1 cellular context compared by ENCODE assay signal in genomic region chr2:43142921-43143438, GRCh38.
TF ChIP-seq lines count a peak whose summit lies in the region.

No MANE protein-coding gene starts in this region.

TF ChIP-seq in HepG2, 621 proteins besides CTCF, POLR2A, EP300 and RAD21 (continued from another document and continues in another):
- TF ChIP-seq SNAPC4 (CRISPR knock-in tag; IDR thresholded peaks at IDR 0.05) (no peak), ZBED4 (CRISPR knock-in tag; IDR thresholded peaks at IDR 0.05; ENCODE audit: borderline replicate concordance) (no peak), KLF12 (CRISPR knock-in tag; IDR thresholded peaks at IDR 0.05; ENCODE audit: borderline replicate concordance) (no peak), ZNF558 (CRISPR knock-in tag; IDR thresholded peaks at IDR 0.05; ENCODE audit: borderline replicate concordance) (no peak), UBTF (CRISPR knock-in tag; IDR thresholded peaks at IDR 0.05) (0 out of 2 replicates have a peak, but pooled peaks have one; percentile 27), PAF1 (CRISPR knock-in tag; IDR thresholded peaks at IDR 0.05) (no peak), THRA (CRISPR knock-in tag; IDR thresholded peaks at IDR 0.05; ENCODE audit: borderline replicate concordance) (no peak), ZNF549 (CRISPR knock-in tag; IDR thresholded peaks at IDR 0.05) (no peak), KLF16 (CRISPR knock-in tag; IDR thresholded peaks at IDR 0.05) (no peak), LCORL (IDR thresholded peaks at IDR 0.05) (no peak), LCORL (CRISPR knock-in tag; IDR thresholded peaks at IDR 0.05) (no peak), ZBTB34 (CRISPR knock-in tag; IDR thresholded peaks at IDR 0.05) (no peak), EEA1 (CRISPR knock-in tag; IDR thresholded peaks at IDR 0.05; ENCODE audit: borderline replicate concordance) (no peak), HCFC1 (IDR thresholded peaks at IDR 0.05; ENCODE audit: low read depth, low read length) (0 out of 2 replicates have a peak, but pooled peaks have one; percentile 13), ARNT2 (CRISPR knock-in tag; IDR thresholded peaks at IDR 0.05; ENCODE audit: low read depth) (no peak), FLYWCH1 (CRISPR knock-in tag; IDR thresholded peaks at IDR 0.05) (no peak), ZFP36 (IDR thresholded peaks at IDR 0.05; ENCODE audit: borderline replicate concordance, low read depth, low read length, partially characterized antibody) (no peak), SKIL (CRISPR knock-in tag; IDR thresholded peaks at IDR 0.05; ENCODE audit: borderline replicate concordance) (no peak), MTA3 (CRISPR knock-in tag; IDR thresholded peaks at IDR 0.05) (no peak)
- TF ChIP-seq, protein P1, sequence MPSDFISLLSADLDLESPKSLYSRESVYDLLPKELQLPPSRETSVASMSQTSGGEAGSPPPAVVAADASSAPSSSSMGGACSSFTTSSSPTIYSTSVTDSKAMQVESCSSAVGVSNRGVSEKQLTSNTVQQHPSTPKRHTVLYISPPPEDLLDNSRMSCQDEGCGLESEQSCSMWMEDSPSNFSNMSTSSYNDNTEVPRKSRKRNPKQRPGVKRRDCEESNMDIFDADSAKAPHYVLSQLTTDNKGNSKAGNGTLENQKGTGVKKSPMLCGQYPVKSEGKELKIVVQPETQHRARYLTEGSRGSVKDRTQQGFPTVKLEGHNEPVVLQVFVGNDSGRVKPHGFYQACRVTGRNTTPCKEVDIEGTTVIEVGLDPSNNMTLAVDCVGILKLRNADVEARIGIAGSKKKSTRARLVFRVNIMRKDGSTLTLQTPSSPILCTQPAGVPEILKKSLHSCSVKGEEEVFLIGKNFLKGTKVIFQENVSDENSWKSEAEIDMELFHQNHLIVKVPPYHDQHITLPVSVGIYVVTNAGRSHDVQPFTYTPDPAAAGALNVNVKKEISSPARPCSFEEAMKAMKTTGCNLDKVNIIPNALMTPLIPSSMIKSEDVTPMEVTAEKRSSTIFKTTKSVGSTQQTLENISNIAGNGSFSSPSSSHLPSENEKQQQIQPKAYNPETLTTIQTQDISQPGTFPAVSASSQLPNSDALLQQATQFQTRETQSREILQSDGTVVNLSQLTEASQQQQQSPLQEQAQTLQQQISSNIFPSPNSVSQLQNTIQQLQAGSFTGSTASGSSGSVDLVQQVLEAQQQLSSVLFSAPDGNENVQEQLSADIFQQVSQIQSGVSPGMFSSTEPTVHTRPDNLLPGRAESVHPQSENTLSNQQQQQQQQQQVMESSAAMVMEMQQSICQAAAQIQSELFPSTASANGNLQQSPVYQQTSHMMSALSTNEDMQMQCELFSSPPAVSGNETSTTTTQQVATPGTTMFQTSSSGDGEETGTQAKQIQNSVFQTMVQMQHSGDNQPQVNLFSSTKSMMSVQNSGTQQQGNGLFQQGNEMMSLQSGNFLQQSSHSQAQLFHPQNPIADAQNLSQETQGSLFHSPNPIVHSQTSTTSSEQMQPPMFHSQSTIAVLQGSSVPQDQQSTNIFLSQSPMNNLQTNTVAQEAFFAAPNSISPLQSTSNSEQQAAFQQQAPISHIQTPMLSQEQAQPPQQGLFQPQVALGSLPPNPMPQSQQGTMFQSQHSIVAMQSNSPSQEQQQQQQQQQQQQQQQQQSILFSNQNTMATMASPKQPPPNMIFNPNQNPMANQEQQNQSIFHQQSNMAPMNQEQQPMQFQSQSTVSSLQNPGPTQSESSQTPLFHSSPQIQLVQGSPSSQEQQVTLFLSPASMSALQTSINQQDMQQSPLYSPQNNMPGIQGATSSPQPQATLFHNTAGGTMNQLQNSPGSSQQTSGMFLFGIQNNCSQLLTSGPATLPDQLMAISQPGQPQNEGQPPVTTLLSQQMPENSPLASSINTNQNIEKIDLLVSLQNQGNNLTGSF (CRISPR knock-in tag; IDR thresholded peaks at IDR 0.05): no peak
- TF ChIP-seq, protein P2, sequence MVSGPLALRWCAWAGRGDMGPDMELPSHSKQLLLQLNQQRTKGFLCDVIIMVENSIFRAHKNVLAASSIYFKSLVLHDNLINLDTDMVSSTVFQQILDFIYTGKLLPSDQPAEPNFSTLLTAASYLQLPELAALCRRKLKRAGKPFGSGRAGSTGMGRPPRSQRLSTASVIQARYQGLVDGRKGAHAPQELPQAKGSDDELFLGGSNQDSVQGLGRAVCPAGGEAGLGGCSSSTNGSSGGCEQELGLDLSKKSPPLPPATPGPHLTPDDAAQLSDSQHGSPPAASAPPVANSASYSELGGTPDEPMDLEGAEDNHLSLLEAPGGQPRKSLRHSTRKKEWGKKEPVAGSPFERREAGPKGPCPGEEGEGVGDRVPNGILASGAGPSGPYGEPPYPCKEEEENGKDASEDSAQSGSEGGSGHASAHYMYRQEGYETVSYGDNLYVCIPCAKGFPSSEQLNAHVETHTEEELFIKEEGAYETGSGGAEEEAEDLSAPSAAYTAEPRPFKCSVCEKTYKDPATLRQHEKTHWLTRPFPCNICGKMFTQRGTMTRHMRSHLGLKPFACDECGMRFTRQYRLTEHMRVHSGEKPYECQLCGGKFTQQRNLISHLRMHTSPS (CRISPR knock-in tag; IDR thresholded peaks at IDR 0.05; ENCODE audit: low read depth): no peak
- TF ChIP-seq, protein P3, sequence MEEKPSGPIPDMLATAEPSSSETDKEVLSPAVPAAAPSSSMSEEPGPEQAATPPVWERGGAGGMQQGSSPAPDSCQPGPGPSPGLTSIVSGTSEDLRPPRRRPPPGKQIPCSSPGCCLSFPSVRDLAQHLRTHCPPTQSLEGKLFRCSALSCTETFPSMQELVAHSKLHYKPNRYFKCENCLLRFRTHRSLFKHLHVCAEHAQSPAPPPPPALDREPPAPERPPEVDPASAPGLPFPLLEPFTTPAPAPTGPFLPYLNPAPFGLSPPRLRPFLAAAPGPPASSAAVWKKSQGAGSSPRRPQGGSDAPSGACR (CRISPR knock-in tag; IDR thresholded peaks at IDR 0.05): no peak
- TF ChIP-seq, protein P4, sequence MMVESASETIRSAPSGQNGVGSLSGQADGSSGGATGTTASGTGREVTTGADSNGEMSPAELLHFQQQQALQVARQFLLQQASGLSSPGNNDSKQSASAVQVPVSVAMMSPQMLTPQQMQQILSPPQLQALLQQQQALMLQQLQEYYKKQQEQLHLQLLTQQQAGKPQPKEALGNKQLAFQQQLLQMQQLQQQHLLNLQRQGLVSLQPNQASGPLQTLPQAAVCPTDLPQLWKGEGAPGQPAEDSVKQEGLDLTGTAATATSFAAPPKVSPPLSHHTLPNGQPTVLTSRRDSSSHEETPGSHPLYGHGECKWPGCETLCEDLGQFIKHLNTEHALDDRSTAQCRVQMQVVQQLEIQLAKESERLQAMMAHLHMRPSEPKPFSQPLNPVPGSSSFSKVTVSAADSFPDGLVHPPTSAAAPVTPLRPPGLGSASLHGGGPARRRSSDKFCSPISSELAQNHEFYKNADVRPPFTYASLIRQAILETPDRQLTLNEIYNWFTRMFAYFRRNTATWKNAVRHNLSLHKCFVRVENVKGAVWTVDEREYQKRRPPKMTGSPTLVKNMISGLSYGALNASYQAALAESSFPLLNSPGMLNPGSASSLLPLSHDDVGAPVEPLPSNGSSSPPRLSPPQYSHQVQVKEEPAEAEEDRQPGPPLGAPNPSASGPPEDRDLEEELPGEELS (CRISPR knock-in tag; IDR thresholded peaks at IDR 0.05): 0 out of 2 replicates have a peak, but pooled peaks have one; percentile 27
